Comparison of ENCODE assay signal across 24 cellular contexts in the genomic region with DNA sequence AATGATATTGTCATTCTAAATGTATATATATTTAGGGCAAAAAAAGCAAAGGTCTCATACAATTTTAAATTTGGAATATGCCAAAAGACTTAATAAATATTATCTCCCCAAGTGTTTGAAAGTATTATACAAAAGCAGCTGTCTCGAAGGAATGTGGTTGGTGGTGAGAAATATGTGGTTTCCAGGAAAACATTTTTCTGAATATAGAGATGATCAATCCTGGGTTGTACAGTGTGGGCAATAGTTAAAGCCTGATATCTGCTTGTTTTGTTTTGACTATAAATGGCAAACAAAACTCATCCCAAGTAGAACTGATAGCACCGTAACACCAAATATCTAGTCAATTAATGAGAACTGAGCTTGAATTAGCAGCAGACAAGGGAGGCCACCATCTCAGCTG.
"Had no signal": no experiment of that assay in that cellular context is flagged by ENCODE, and none has a peak within 500 bp of the region (broad histone marks: within the 10 kb centered on the region; RNA-seq: fewer than 3 reads in every experiment).

No MANE protein-coding gene starts in this region.

- H3K4me3 ChIP-seq: left lung, lower lobe of right lung, ovary, right atrium auricular region, right lobe of liver, skin epidermis, suprapubic skin, thoracic aorta, tibial nerve, uterus had no signal

- H3K9me3 ChIP-seq: left lung, lower lobe of right lung, ovary, right lobe of liver, suprapubic skin, thoracic aorta, uterus had no signal

- H3K27ac Mint-ChIP-seq: naive thymus-derived CD4-positive, alpha-beta T cell; natural killer cell treated with Interleukin-12 subunit alpha and Interleukin-12 subunit beta and Interleukin-15 and Interleukin-18, amount 100 ng/mL, for 72 hours; progenitor cell of endocrine pancreas; stimulated activated effector memory CD8-positive, alpha-beta T cell treated with anti-CD3 and anti-CD28 coated beads, Interleukin-12 subunit alpha, Interleukin-12 subunit beta, amount 100 ng/mL, for 72 hours; type B pancreatic cell had no signal

- H3K27ac ChIP-seq: left lung, lower lobe of right lung, ovary, right atrium auricular region, right lobe of liver, skin epidermis, suprapubic skin, thoracic aorta, tibial nerve, uterus had no signal

- ATAC-seq: left colon; left lung; lower lobe of right lung; naive thymus-derived CD4-positive, alpha-beta T cell; natural killer cell treated with Interleukin-12 subunit alpha and Interleukin-12 subunit beta and Interleukin-15 and Interleukin-18, amount 100 ng/mL, for 72 hours; right lobe of liver; stimulated activated effector memory CD8-positive, alpha-beta T cell treated with anti-CD3 and anti-CD28 coated beads, Interleukin-12 subunit alpha, Interleukin-12 subunit beta, amount 100 ng/mL, for 72 hours had no signal

- H3K27me3 ChIP-seq: left lung, ovary, right atrium auricular region, right lobe of liver, suprapubic skin, tibial nerve, uterus had no signal

- H3K9me3 Mint-ChIP-seq: stimulated activated effector memory CD8-positive, alpha-beta T cell treated with anti-CD3 and anti-CD28 coated beads, Interleukin-12 subunit alpha, Interleukin-12 subunit beta, amount 100 ng/mL, for 72 hours had no signal

- H3K36me3 ChIP-seq: left lung, lower lobe of right lung, ovary, right atrium auricular region, right lobe of liver, suprapubic skin, thoracic aorta, tibial nerve, uterus had no signal

- H3K27me3 Mint-ChIP-seq: natural killer cell treated with Interleukin-12 subunit alpha and Interleukin-12 subunit beta and Interleukin-15 and Interleukin-18, amount 100 ng/mL, for 72 hours; progenitor cell of endocrine pancreas had no signal

- DNase-seq: hippocampal formation; left colon; left lung; lower lobe of right lung; mammary epithelial cell; mesenchymal stem cell; naive thymus-derived CD4-positive, alpha-beta T cell; ovary; right lobe of liver; stimulated activated CD4-positive, alpha-beta T cell treated with anti-CD3 and anti-CD28 coated beads, Interleukin-12 subunit alpha, Interleukin-12 subunit beta, amount 100 ng/mL, for 4 hours; stimulated activated CD4-positive, alpha-beta T cell treated with anti-CD3 and anti-CD28 coated beads, Interleukin-15, amount 100 ng/mL, for 24 hours; stimulated activated CD4-positive, alpha-beta T cell treated with anti-CD3 and anti-CD28 coated beads, Interleukin-4, amount 100 ng/mL, for 24 hours; stimulated activated naive CD4-positive, alpha-beta T cell; uterus had no signal

- H3K4me3 Mint-ChIP-seq: naive thymus-derived CD4-positive, alpha-beta T cell; natural killer cell treated with Interleukin-12 subunit alpha and Interleukin-12 subunit beta and Interleukin-15 and Interleukin-18, amount 100 ng/mL, for 72 hours; stimulated activated effector memory CD8-positive, alpha-beta T cell treated with anti-CD3 and anti-CD28 coated beads, Interleukin-12 subunit alpha, Interleukin-12 subunit beta, amount 100 ng/mL, for 72 hours; type B pancreatic cell had no signal

- H3K4me1 Mint-ChIP-seq: naive thymus-derived CD4-positive, alpha-beta T cell; stimulated activated effector memory CD8-positive, alpha-beta T cell treated with anti-CD3 and anti-CD28 coated beads, Interleukin-12 subunit alpha, Interleukin-12 subunit beta, amount 100 ng/mL, for 72 hours had no signal

- FAIRE-seq: keratinocyte had no signal

- H3K4me1 ChIP-seq: left lung, lower lobe of right lung, right atrium auricular region, right lobe of liver, uterus had no signal
